Comparison of ENCODE assay signal across 13 cellular contexts in the genomic region with DNA sequence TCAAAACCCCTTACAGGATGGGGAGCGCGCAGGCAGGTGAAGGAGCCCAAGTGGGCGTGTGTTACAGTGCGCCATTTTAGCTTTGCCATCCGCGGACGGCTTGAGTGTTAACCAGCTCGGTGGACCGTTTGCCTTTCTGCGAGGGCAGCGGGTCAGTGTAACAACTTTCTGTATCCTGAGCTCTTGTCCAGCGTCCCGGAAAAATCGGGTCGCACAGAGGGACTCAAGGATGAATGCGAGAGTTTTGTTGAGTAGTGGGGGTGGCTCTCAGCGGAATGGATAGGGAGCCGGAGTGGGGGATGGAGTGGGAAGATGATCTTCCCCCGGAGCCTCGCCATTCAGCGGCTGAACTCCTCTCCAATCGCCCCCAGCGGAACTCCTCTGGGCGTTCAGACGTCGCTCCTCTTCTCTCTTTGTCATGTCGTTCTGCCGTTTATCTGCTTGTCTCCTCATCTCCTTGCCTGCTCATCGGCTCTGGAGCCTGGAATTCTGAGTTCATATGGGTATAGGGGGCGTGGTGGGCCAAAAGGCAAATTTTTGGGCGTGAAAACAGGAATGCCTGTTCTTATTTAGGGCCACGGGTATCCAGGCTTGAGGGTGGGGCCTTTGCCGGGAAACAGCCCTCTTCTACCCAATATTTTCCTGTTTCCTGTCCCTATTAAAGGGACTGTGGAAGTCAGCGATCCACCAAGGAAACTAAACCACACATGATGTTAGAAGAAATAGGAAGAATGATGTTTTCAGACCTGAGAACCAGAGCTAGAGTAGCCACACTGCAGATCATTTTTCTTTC.
DNase-seq lines count a peak whose midpoint lies in the region; TF ChIP-seq lines count a peak whose summit lies in the region.
"Had no signal": no experiment of that assay in that cellular context is flagged by ENCODE, and none has a peak within 500 bp of the region (broad histone marks: within the 10 kb centered on the region; RNA-seq: fewer than 3 reads in every experiment).

No MANE protein-coding gene starts in this region.

- H2AFZ ChIP-seq in neural progenitor cell (replicated peaks) (peak overlapping the region; percentile 99), OCI-LY7 (ENCODE audit: low read length) (no peak overlapping the region)

- no peak for TF ChIP-seq CTCF in neural progenitor cell (IDR thresholded peaks at IDR 0.05)
- TF ChIP-seq CTCF in vagina (IDR thresholded peaks at IDR 0.05), result no peak
- TF ChIP-seq CTCF in OCI-LY7 (conservative IDR thresholded peaks at IDR 0.05; ENCODE audit: low read length), result no peak

- H3K9me3 ChIP-seq in neural progenitor cell (ENCODE audit: low read depth) (no peaks in the 10 kb centered on the region), vagina (no peaks in the 10 kb centered on the region), OCI-LY7 (ENCODE audit: low read length) (no peaks in the 10 kb centered on the region)
- H3K9me3 ChIP-seq: right lobe of liver had no signal

- CTCF ChIA-PET in activated CD4-positive, alpha-beta T cell treated with anti-CD3 and anti-CD28 coated beads, Interleukin-2, amount 10 ng/mL, durations not matched to agents 7 days and 5 days (lab: Charles Lee), result no interaction called here
- CTCF ChIA-PET in OCI-LY7 (lab: Charles Lee; ENCODE audit: unreplicated experiment), result no interaction called here

- peaks cover 4% of the 10 kb centered on the region for H3K27me3 ChIP-seq in neural progenitor cell
- no peaks in the 10 kb centered on the region for H3K27me3 ChIP-seq in vagina

- peaks cover 7% of the 10 kb centered on the region for H3K4me1 ChIP-seq in neural progenitor cell
- peaks cover 8% of the 10 kb centered on the region for H3K4me1 ChIP-seq in vagina
- H3K4me1 ChIP-seq in OCI-LY7 (ENCODE audit: insufficient read depth, low read length, poor library complexity, severe bottlenecking), result no peaks in the 10 kb centered on the region
- H3K4me1 ChIP-seq: right lobe of liver had no signal

- intact Hi-C loops in cardiac septum (cut with DNase I) (no loop called here), vagina (cut with DNase I) (no loop called here), OCI-LY7 (cut with micrococcal nuclease; ENCODE audit: unreplicated experiment) (no loop called here)

- POLR2A ChIA-PET in activated CD4-positive, alpha-beta T cell treated with anti-CD3 and anti-CD28 coated beads, Interleukin-2, amount 10 ng/mL, durations not matched to agents 7 days and 5 days (lab: Charles Lee), result no interaction called here
- POLR2A ChIA-PET in OCI-LY7 (lab: Charles Lee), result no interaction called here

- BruUV-seq in OCI-LY7 (replicated peaks; lab: Mats Ljungman, UMichigan), result no TSS peak

- no peak for TF ChIP-seq POLR2A in vagina (IDR thresholded peaks at IDR 0.05)

- no peaks in the 10 kb centered on the region for H3K27me3 Mint-ChIP-seq in neural progenitor cell (ENCODE audit: insufficient read depth, low read depth)
- H3K27me3 Mint-ChIP-seq in activated CD4-positive, alpha-beta T cell treated with anti-CD3 and anti-CD28 coated beads, Interleukin-2, amount 10 ng/mL, durations not matched to agents 7 days and 5 days, result peaks cover 7% of the 10 kb centered on the region

- H3K9me3 Mint-ChIP-seq in neural progenitor cell, result no peaks in the 10 kb centered on the region
- H3K9me3 Mint-ChIP-seq in activated CD4-positive, alpha-beta T cell treated with anti-CD3 and anti-CD28 coated beads, Interleukin-2, amount 10 ng/mL, durations not matched to agents 7 days and 5 days, result no peaks in the 10 kb centered on the region

- no peak overlapping the region for H3K27ac ChIP-seq in neural progenitor cell
- H3K27ac ChIP-seq in vagina, result no peak overlapping the region
- no peak overlapping the region for H3K27ac ChIP-seq in OCI-LY7 (ENCODE audit: low read depth, low read length, poor library complexity, severe bottlenecking)
- H3K27ac ChIP-seq: 22Rv1, right lobe of liver had no signal

- H3K79me2 ChIP-seq in neural progenitor cell (ENCODE audit: low read depth) (no peaks in the 10 kb centered on the region), OCI-LY7 (ENCODE audit: insufficient read depth, low read depth, low read length) (no peaks in the 10 kb centered on the region)

- H3K9ac ChIP-seq in neural progenitor cell, result peak overlapping the region; percentile 35

- H3K36me3 ChIP-seq in neural progenitor cell, result no peaks in the 10 kb centered on the region
- H3K36me3 ChIP-seq in vagina, result no peaks in the 10 kb centered on the region
- H3K36me3 ChIP-seq in OCI-LY7 (ENCODE audit: insufficient read depth, low read length), result no peaks in the 10 kb centered on the region
- H3K36me3 ChIP-seq: right lobe of liver had no signal

- DNase-seq in DMS53 (lab: John Stamatoyannopoulos, UW) (peak; percentile 44), DMS53 treated with DMSO at 0.1 percent for 48 hours (lab: John Stamatoyannopoulos, UW; ENCODE audit: unreplicated experiment) (no peak), cardiac septum (ENCODE audit: low spot score) (peak; percentile 72), neural progenitor cell (ENCODE audit: low spot score) (peak; percentile 69), vagina (ENCODE audit: extremely low spot score in 2 of 2) (no peak), glomerular visceral epithelial cell (ENCODE audit: extremely low spot score) (no peak), OCI-LY7 (ENCODE audit: low spot score) (no peak)
- DNase-seq in activated CD4-positive, alpha-beta T cell treated with anti-CD3 and anti-CD28 coated beads, Interleukin-2, amount 10 ng/mL, durations not matched to agents 7 days and 5 days, result no peak
- DNase-seq: activated effector memory CD4-positive, alpha-beta T cell treated with anti-CD3 and anti-CD28 coated beads, Interleukin-2, amount 50 U/mL, for 16 hours; MV-4-11; OCI-M1; right lobe of liver had no signal

- H4K20me1 ChIP-seq in neural progenitor cell (ENCODE audit: low read depth) (no peaks in the 10 kb centered on the region), OCI-LY7 (ENCODE audit: insufficient read depth, low read length) (no peaks in the 10 kb centered on the region)

- H3K36me3 Mint-ChIP-seq in neural progenitor cell, result no peaks in the 10 kb centered on the region
- H3K36me3 Mint-ChIP-seq in activated CD4-positive, alpha-beta T cell treated with anti-CD3 and anti-CD28 coated beads, Interleukin-2, amount 10 ng/mL, durations not matched to agents 7 days and 5 days (ENCODE audit: low read depth), result no peaks in the 10 kb centered on the region

- no peaks in the 10 kb centered on the region for H3F3A ChIP-seq in neural progenitor cell (ENCODE audit: low read depth)

- H3K4me3 Mint-ChIP-seq in neural progenitor cell, result peak overlapping the region; percentile 77
- H3K4me3 Mint-ChIP-seq in activated CD4-positive, alpha-beta T cell treated with anti-CD3 and anti-CD28 coated beads, Interleukin-2, amount 10 ng/mL, durations not matched to agents 7 days and 5 days, result no peak overlapping the region

- no peaks in the 10 kb centered on the region for H3K9me2 ChIP-seq in OCI-LY7 (ENCODE audit: insufficient read depth, low read length)

- H3K4me3 ChIP-seq in neural progenitor cell, result peak overlapping the region; percentile 51
- peak overlapping the region; percentile 2 to 18 for H3K4me3 ChIP-seq in vagina
- no peak overlapping the region for H3K4me3 ChIP-seq in OCI-LY7 (ENCODE audit: low read depth, low read length, poor library complexity, severe bottlenecking)
- H3K4me3 ChIP-seq: right lobe of liver had no signal

- H3K4me1 Mint-ChIP-seq in neural progenitor cell, result no peaks in the 10 kb centered on the region
- no peaks in the 10 kb centered on the region for H3K4me1 Mint-ChIP-seq in activated CD4-positive, alpha-beta T cell treated with anti-CD3 and anti-CD28 coated beads, Interleukin-2, amount 10 ng/mL, durations not matched to agents 7 days and 5 days

- H3K4me2 ChIP-seq in neural progenitor cell (peak overlapping the region; percentile 83), OCI-LY7 (ENCODE audit: low read length) (no peak overlapping the region)

- H3K27ac Mint-ChIP-seq in neural progenitor cell, result no peak overlapping the region
- no peak overlapping the region for H3K27ac Mint-ChIP-seq in activated CD4-positive, alpha-beta T cell treated with anti-CD3 and anti-CD28 coated beads, Interleukin-2, amount 10 ng/mL, durations not matched to agents 7 days and 5 days

Comparison
In these comparisons a context has a peak if more than half of its experiments do, and no peak if none do; other contexts are left out.
1. DNase-seq: peak in DMS53 (single experiment), cardiac septum (single experiment) and neural progenitor cell (single experiment); none in DMS53 treated with DMSO at 0.1 percent for 48 hours (single experiment), vagina (0 of 2), activated CD4-positive, alpha-beta T cell treated with anti-CD3 and anti-CD28 coated beads, Interleukin-2, amount 10 ng/mL, durations not matched to agents 7 days and 5 days (single experiment), glomerular visceral epithelial cell (single experiment) and OCI-LY7 (single experiment).